25 cellular contexts compared by ENCODE assay signal in the genomic region with DNA sequence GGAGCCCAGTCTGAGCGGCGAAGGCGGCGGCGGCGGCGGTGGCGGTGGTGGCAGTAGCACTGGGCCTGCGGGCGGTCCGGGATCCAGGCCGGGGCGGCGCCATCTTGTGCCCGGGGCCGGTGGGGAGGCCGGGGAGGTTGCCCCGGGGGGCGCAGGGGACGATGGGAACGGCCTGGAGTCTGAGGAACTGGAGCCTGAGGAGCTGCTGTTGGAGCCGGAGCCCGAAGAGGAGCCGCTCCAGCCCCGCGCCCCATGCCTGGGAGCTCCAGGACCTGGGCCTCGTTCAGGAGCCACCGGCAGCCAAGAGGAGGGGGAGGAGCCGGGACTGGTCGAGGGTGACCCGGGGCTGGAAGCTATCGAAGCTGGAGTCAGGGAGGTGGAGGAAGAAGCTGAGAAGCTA. TPM values are rescaled to one million over a fixed set of nuclear protein-coding genes. Genes with fewer than 3 reads are reported as not detected.
DNase-seq lines count a peak whose midpoint lies in the region; ATAC-seq, FAIRE-seq and TF ChIP-seq lines count a peak whose summit lies in the region.
"Had no signal": no experiment of that assay in that cellular context is flagged by ENCODE, and none has a peak within 500 bp of the region (broad histone marks: within the 10 kb centered on the region; RNA-seq: fewer than 3 reads in every experiment).

No MANE protein-coding gene starts in this region.

- no peaks in the 10 kb centered on the region for H3K9me3 ChIP-seq in SK-N-SH
- no peaks in the 10 kb centered on the region for H3K9me3 ChIP-seq in K562 (replicated peaks; ENCODE audit: control insufficient read depth, insufficient read depth, low read depth, low read length)
- H3K9me3 ChIP-seq in testis, result no peaks in the 10 kb centered on the region
- no peaks in the 10 kb centered on the region for H3K9me3 ChIP-seq in gastrocnemius medialis

- H3K4me2 ChIP-seq in SK-N-SH, result no peak overlapping the region
- no peak overlapping the region for H3K4me2 ChIP-seq in K562 (ENCODE audit: insufficient read depth, low read length)
- H3K4me2 ChIP-seq: A549; BLaER1 treated with 17β-estradiol and CSF1 and Interleukin-3, amounts not matched to agents 10 nM and 100 nM had no signal

- no peak for FAIRE-seq in K562 (lab: Jason Lieb, UNC)
- FAIRE-seq: A549, D721Med, G401.6, GM12891, GM18507 had no signal

- peaks cover 67% of the 10 kb centered on the region for H3K36me3 Mint-ChIP-seq in stimulated activated memory B cell treated with anti-CD40 and anti-IgM and Interleukin-4, amounts not matched to agents 10 μg/mL and 1 μg/mL and 100 μg/mL, for 72 hours
- H3K36me3 Mint-ChIP-seq in natural killer cell, result peaks cover 2% of the 10 kb centered on the region

- no peaks in the 10 kb centered on the region for H3F3A ChIP-seq in SK-N-SH (replicated peaks; ENCODE audit: insufficient read depth)

- no peaks in the 10 kb centered on the region for H3K9me2 ChIP-seq in SK-N-SH

- no peaks in the 10 kb centered on the region for H3K4me1 ChIP-seq in SK-N-SH (ENCODE audit: control insufficient read depth in 1 of 2, insufficient read depth in 2 of 2, low read depth in 1 of 2, low read length in 1 of 2)
- no peaks in the 10 kb centered on the region; a peak in 1 of 5 replicates for H3K4me1 ChIP-seq in K562 (replicated peaks in 1 of 2; ENCODE audit: control insufficient read depth in 2 of 2, insufficient read depth in 2 of 2, low read length in 2 of 2)
- no peaks in the 10 kb centered on the region for H3K4me1 ChIP-seq in testis
- H3K4me1 ChIP-seq in gastrocnemius medialis, result no peaks in the 10 kb centered on the region
- H3K4me1 ChIP-seq: A549; BLaER1 treated with 17β-estradiol and CSF1 and Interleukin-3, amounts not matched to agents 10 nM and 100 nM; Caco-2 had no signal

- peaks cover 0 to 42% of the 10 kb centered on the region in 2 experiments for H3K36me3 ChIP-seq in SK-N-SH (replicated peaks in 1 of 2; ENCODE audit: control insufficient read depth in 1 of 2, insufficient read depth in 2 of 2, low read length in 1 of 2)
- peaks cover 52% of the 10 kb centered on the region; the same call in 1 of the 3 replicates for H3K36me3 ChIP-seq in K562 (ENCODE audit: control insufficient read depth, insufficient read depth, low read length)
- no peaks in the 10 kb centered on the region for H3K36me3 ChIP-seq in testis (ENCODE audit: low read depth, missing control alignments)
- peaks cover 0 to 15% of the 10 kb centered on the region in 2 donors for H3K36me3 ChIP-seq in gastrocnemius medialis

- H3K27ac Mint-ChIP-seq in stimulated activated memory B cell treated with anti-CD40 and anti-IgM and Interleukin-4, amounts not matched to agents 10 μg/mL and 1 μg/mL and 100 μg/mL, for 72 hours, result no peak overlapping the region
- no peak overlapping the region for H3K27ac Mint-ChIP-seq in natural killer cell
- H3K27ac Mint-ChIP-seq: B cell; CD4-positive, alpha-beta T cell; CD8-positive, alpha-beta T cell had no signal

- H3K9me1 ChIP-seq in K562 (ENCODE audit: control insufficient read depth, insufficient read depth, low read length), result no peaks in the 10 kb centered on the region

- H3K4me3 ChIP-seq in SK-N-SH (ENCODE audit: low read depth in 2 of 2, low read length in 1 of 2) (no peak overlapping the region), K562 (no peak overlapping the region), testis (peak overlapping the region; percentile 15 to 41), gastrocnemius medialis (no peak overlapping the region)
- H3K4me3 ChIP-seq: A549; BLaER1 treated with 17β-estradiol and CSF1 and Interleukin-3, amounts not matched to agents 10 nM and 100 nM had no signal

- DNase-seq in SK-N-SH (peak; percentile 12), K562 (ENCODE audit: extremely low read depth in 1 of 4, low spot score in 3 of 4) (no peak), testis (peak; percentile 37), natural killer cell (no peak), gastrocnemius medialis (no peak)
- no peak for DNase-seq in stimulated activated CD4-positive, alpha-beta T cell treated with anti-CD3 and anti-CD28 coated beads, Interleukin-4, amount 100 ng/mL, for 24 hours
- DNase-seq: AML-193; Caco-2; Calu3; CD4-positive, alpha-beta T cell; CD8-positive, alpha-beta T cell; DMS79 treated with DMSO at 0.1 percent for 48 hours; GF-D8 had no signal

- TF ChIP-seq POLR2A in K562 (conservative IDR thresholded peaks at IDR 0.05), result no peak
- no peak for TF ChIP-seq POLR2A in testis (IDR thresholded peaks at IDR 0.05)
- TF ChIP-seq POLR2A in gastrocnemius medialis (IDR thresholded peaks at IDR 0.05), result no peak

- H3K4me3 Mint-ChIP-seq in stimulated activated memory B cell treated with anti-CD40 and anti-IgM and Interleukin-4, amounts not matched to agents 10 μg/mL and 1 μg/mL and 100 μg/mL, for 72 hours, result no peak overlapping the region
- no peak overlapping the region for H3K4me3 Mint-ChIP-seq in natural killer cell
- H3K4me3 Mint-ChIP-seq: B cell; CD4-positive, alpha-beta T cell; CD8-positive, alpha-beta T cell had no signal

- CTCF ChIA-PET in SK-N-SH (lab: Yijun Ruan, JAX) (interaction anchor here (1.0 kb wide), 1 partner anchor 15 kb away, joined by 4 read pairs; no protein-coding TSS in a partner anchor), K562 (lab: Yijun Ruan, JAX; ENCODE audit: low intra/inter-chr PET ratio) (no interaction called here)

- H3K9me3 Mint-ChIP-seq in stimulated activated memory B cell treated with anti-CD40 and anti-IgM and Interleukin-4, amounts not matched to agents 10 μg/mL and 1 μg/mL and 100 μg/mL, for 72 hours, result peaks cover 9% of the 10 kb centered on the region
- H3K9me3 Mint-ChIP-seq in natural killer cell, result peaks cover 0 to 5% of the 10 kb centered on the region in 2 donors

- no peak overlapping the region for H3K9ac ChIP-seq in SK-N-SH
- no peak overlapping the region for H3K9ac ChIP-seq in K562 (ENCODE audit: insufficient read depth in 1 of 2, low read depth in 2 of 2, low read length in 2 of 2)
- H3K9ac ChIP-seq: BLaER1 treated with 17β-estradiol and CSF1 and Interleukin-3, amounts not matched to agents 10 nM and 100 nM had no signal

- H3K27ac ChIP-seq in SK-N-SH (ENCODE audit: low read depth in 2 of 2, low read length in 1 of 2) (no peak overlapping the region), K562 (ENCODE audit: extremely low read depth, low read depth, low read length) (no peak overlapping the region), testis (no peak overlapping the region), gastrocnemius medialis (no peak overlapping the region)
- H3K27ac ChIP-seq: 22Rv1; A549; BLaER1 treated with 17β-estradiol and CSF1 and Interleukin-3, amounts not matched to agents 10 nM and 100 nM; C4-2B had no signal

- POLR2A ChIA-PET in SK-N-SH (lab: Yijun Ruan, JAX), result no interaction called here
- POLR2A ChIA-PET in K562 (lab: Yijun Ruan, JAX), result interaction anchor here (0.6 kb wide), 1 partner anchor 141 kb away, joined by 3 read pairs; no protein-coding TSS in a partner anchor

- no peaks in the 10 kb centered on the region for H3K27me3 ChIP-seq in SK-N-SH (ENCODE audit: insufficient read depth)
- no peaks in the 10 kb centered on the region for H3K27me3 ChIP-seq in K562 (ENCODE audit: control insufficient read depth in 2 of 2, insufficient read depth in 2 of 2, low read length in 2 of 2)
- H3K27me3 ChIP-seq in testis, result no peaks in the 10 kb centered on the region
- H3K27me3 ChIP-seq in gastrocnemius medialis, result no peaks in the 10 kb centered on the region
- H3K27me3 ChIP-seq: BLaER1 treated with 17β-estradiol and CSF1 and Interleukin-3, amounts not matched to agents 10 nM and 100 nM had no signal

- H3K27me3 Mint-ChIP-seq in stimulated activated memory B cell treated with anti-CD40 and anti-IgM and Interleukin-4, amounts not matched to agents 10 μg/mL and 1 μg/mL and 100 μg/mL, for 72 hours, result no peaks in the 10 kb centered on the region
- no peaks in the 10 kb centered on the region for H3K27me3 Mint-ChIP-seq in natural killer cell (ENCODE audit: low read depth in 2 of 2)
- H3K27me3 Mint-ChIP-seq: B cell; CD4-positive, alpha-beta T cell had no signal

- H4K20me1 ChIP-seq in SK-N-SH (ENCODE audit: insufficient read depth) (no peaks in the 10 kb centered on the region), K562 (replicated peaks; ENCODE audit: control insufficient read depth, insufficient read depth, low read length) (no peaks in the 10 kb centered on the region)
- H4K20me1 ChIP-seq: BLaER1 treated with 17β-estradiol and CSF1 and Interleukin-3, amounts not matched to agents 10 nM and 100 nM had no signal

- intact Hi-C loops in K562 (cut with micrococcal nuclease) (no loop called here), testis (cut with DNase I; ENCODE audit: low total_unique reads) (no loop called here), natural killer cell (cut with micrococcal nuclease) (no loop called here), gastrocnemius medialis (cut with DNase I; ENCODE audit: low total_unique reads) (no loop called here)

- no TSS peak for BruUV-seq in K562 (replicated peaks; lab: Mats Ljungman, UMichigan)

- no peaks in the 10 kb centered on the region for H3K4me1 Mint-ChIP-seq in stimulated activated memory B cell treated with anti-CD40 and anti-IgM and Interleukin-4, amounts not matched to agents 10 μg/mL and 1 μg/mL and 100 μg/mL, for 72 hours
- peaks cover 4% of the 10 kb centered on the region in 2 donors for H3K4me1 Mint-ChIP-seq in natural killer cell
- H3K4me1 Mint-ChIP-seq: B cell had no signal

- H3K79me2 ChIP-seq in SK-N-SH (ENCODE audit: insufficient read depth) (no peaks in the 10 kb centered on the region), K562 (ENCODE audit: control insufficient read depth, insufficient read depth, low read length) (no peaks in the 10 kb centered on the region)

- no peak for ATAC-seq in SK-N-SH treated with all-trans-retinoic acid at 6 μM for 48 hours
- no peak for ATAC-seq in K562
- ATAC-seq in stimulated activated memory B cell treated with anti-CD40 and anti-IgM and Interleukin-4, amounts not matched to agents 10 μg/mL and 1 μg/mL and 100 μg/mL, for 72 hours, result peak; percentile 41
- no peak for ATAC-seq in natural killer cell
- no peak for ATAC-seq in gastrocnemius medialis
- ATAC-seq: A549; CD8-positive, alpha-beta T cell had no signal

- 94% methylated on average over 27 of the region's 32 CpGs for WGBS in SK-N-SH (ENCODE audit: low lambda C conversion rate)
- WGBS in K562 (ENCODE audit: insufficient coverage, low coverage, missing lambda C conversion rate), result 100% methylated on average over 4 of the region's 32 CpGs
- 61 to 89% methylated on average over 25 to 32 of the region's 32 CpGs for WGBS in testis, 2 donors

- H2AFZ ChIP-seq in SK-N-SH (ENCODE audit: low read depth) (no peak overlapping the region), K562 (ENCODE audit: low read depth, low read length) (no peak overlapping the region)

- TF ChIP-seq RAD21 in SK-N-SH (IDR thresholded peaks at IDR 0.05; ENCODE audit: low read length) (no peak), K562 (CRISPR knock-in tag; conservative IDR thresholded peaks at IDR 0.05 in 1 of 2, IDR thresholded peaks at IDR 0.05 in 1 of 2) (no peak)

- no peak for TF ChIP-seq EP300 in SK-N-SH (IDR thresholded peaks at IDR 0.05; ENCODE audit: borderline replicate concordance in 1 of 2, low read depth in 1 of 2, low read length in 1 of 2)
- no peak for TF ChIP-seq EP300 in K562 (IDR thresholded peaks at IDR 0.05; ENCODE audit: low read length)

- no peak for TF ChIP-seq CTCF in SK-N-SH (IDR thresholded peaks at IDR 0.05)
- TF ChIP-seq CTCF in K562 (IDR thresholded peaks at IDR 0.05 in 2 of 3, conservative IDR thresholded peaks at IDR 0.05 in 1 of 3; ENCODE audit: insufficient read depth in 2 of 3, low read depth in 1 of 3, low read length in 3 of 3), result no peak
- no peak for TF ChIP-seq CTCF in testis (IDR thresholded peaks at IDR 0.05)
- TF ChIP-seq CTCF in natural killer cell (IDR thresholded peaks at IDR 0.05), result no peak
- no peak for TF ChIP-seq CTCF in gastrocnemius medialis (IDR thresholded peaks at IDR 0.05 in 4 of 5, conservative IDR thresholded peaks at IDR 0.05 in 1 of 5)

- in situ Hi-C loops in K562 (cut with MboI) (no loop called here), gastrocnemius medialis (cut with MboI; ENCODE audit: low sequenced_read_pairs in 4 of 4) (no loop called here)

RNA-seq across cellular contexts. Expression of gene ZNF28, which starts 11.6 kb away (rescaled TPM):
- polyA plus RNA-seq in SK-N-SH (2012; rRNA removed) (4.8 and 6.5 TPM in 2 replicates), K562 (2011; rRNA removed) (21.5 and 33.0 TPM in 2 replicates), K562 (2014; fragmentation: Illumina TruSeq; extraction: Trizol) (18.9 and 35.2 TPM in 2 replicates), K562 (2014; fragmentation: Nextera tagmentation; extraction: Ambion mirVana) (10 to 100 TPM; 25.5 to 38.5 TPM), K562 (2014; rRNA removed) (10.4 and 25.7 TPM in 2 replicates), testis (ENCODE audit: insufficient read depth, low read depth, low replicate concordance) (8.8 TPM)
- polyA plus RNA-seq in SK-N-SH (2012; cell fraction: cytosol; rRNA removed), result 5.8 and 6.8 TPM in 2 replicates
- 1.9 and 4.2 TPM in 2 replicates for polyA plus RNA-seq in SK-N-SH (2012; cell fraction: nucleus; rRNA removed)
- total RNA-seq in K562 (2011; cell fraction: chromatin; rRNA removed; ENCODE audit: low replicate concordance), result 17.5 and 39.2 TPM in 2 replicates
- 13.2 and 15.7 TPM in 2 replicates for total RNA-seq in K562 (2011; cell fraction: nucleolus; rRNA removed)
- total RNA-seq in K562 (2011; cell fraction: nucleoplasm; rRNA removed), result 18.8 and 20.6 TPM in 2 replicates
- total RNA-seq in K562 (2014; rRNA removed) (18.7 and 19.4 TPM in 2 replicates), K562 (2014; rRNA removed; fragmentation: Illumina TruSeq; extraction: Trizol) (35.9 and 39.0 TPM in 2 replicates), K562 (2015; rRNA removed; fragmentation: Illumina TruSeq; extraction: Trizol) (31.5 and 31.6 TPM in 2 replicates), K562 (2021) (18.9 and 23.7 TPM in 2 replicates), testis (10 to 100 TPM; 12.2 to 17.5 TPM), natural killer cell (10 to 100 TPM; 14.9 to 30.4 (median 17.6) TPM), gastrocnemius medialis (1 to 10 TPM; 1.0 to 7.6 (median 3.2) TPM)
- 6.9 and 10.7 TPM in 2 replicates for polyA plus RNA-seq in K562 (2011; cell fraction: cytosol; rRNA removed)
- polyA plus RNA-seq in K562 (2011; cell fraction: nucleus; rRNA removed), result 11.0 and 12.4 TPM in 2 replicates
- polyA plus RNA-seq in K562 (2012), result 10.6 and 22.1 TPM in 2 replicates
- 48.3 and 54.2 TPM in 2 replicates for polyA minus RNA-seq in K562 (2011; rRNA and poly(A)+ RNA removed)
- polyA minus RNA-seq in K562 (2011; cell fraction: cytosol; rRNA and poly(A)+ RNA removed), result 7.9 and 19.1 TPM in 2 replicates
- polyA minus RNA-seq in K562 (2011; cell fraction: nucleus; rRNA and poly(A)+ RNA removed), result 7.5 and 13.3 TPM in 2 replicates

RNA-seq across cellular contexts. Expression of gene ZNF600, which starts 23.2 kb away (rescaled TPM):
- 9.9 and 12.3 TPM in 2 replicates for polyA plus RNA-seq in SK-N-SH (2012; rRNA removed)
- 3.6 and 3.7 TPM in 2 replicates for polyA plus RNA-seq in SK-N-SH (2012; cell fraction: cytosol; rRNA removed)
- 68.4 and 69.9 TPM in 2 replicates for polyA plus RNA-seq in SK-N-SH (2012; cell fraction: nucleus; rRNA removed)
- 28.3 and 45.7 TPM in 2 replicates for total RNA-seq in K562 (2011; cell fraction: chromatin; rRNA removed; ENCODE audit: low replicate concordance)
- total RNA-seq in K562 (2011; cell fraction: nucleolus; rRNA removed), result 21.7 and 30.5 TPM in 2 replicates
- total RNA-seq in K562 (2011; cell fraction: nucleoplasm; rRNA removed), result 24.0 and 26.4 TPM in 2 replicates
- 4.6 and 5.7 TPM in 2 replicates for total RNA-seq in K562 (2014; rRNA removed)
- total RNA-seq in K562 (2014; rRNA removed; fragmentation: Illumina TruSeq; extraction: Trizol), result 16.7 and 18.3 TPM in 2 replicates
- total RNA-seq in K562 (2015; rRNA removed; fragmentation: Illumina TruSeq; extraction: Trizol), result 17.6 and 18.9 TPM in 2 replicates
- 12.1 and 14.8 TPM in 2 replicates for total RNA-seq in K562 (2021)
- 15.9 and 21.5 TPM in 2 replicates for polyA plus RNA-seq in K562 (2011; rRNA removed)
- polyA plus RNA-seq in K562 (2011; cell fraction: cytosol; rRNA removed), result 8.4 and 12.5 TPM in 2 replicates
- 41.2 and 53.1 TPM in 2 replicates for polyA plus RNA-seq in K562 (2011; cell fraction: nucleus; rRNA removed)
- 8.3 and 10.3 TPM in 2 replicates for polyA plus RNA-seq in K562 (2012)
- polyA plus RNA-seq in K562 (2014; fragmentation: Illumina TruSeq; extraction: Trizol), result 17.1 and 21.4 TPM in 2 replicates
- polyA plus RNA-seq in K562 (2014; fragmentation: Nextera tagmentation; extraction: Ambion mirVana), result 10 to 100 TPM; 14.9 to 18.0 TPM
- 11.6 and 14.8 TPM in 2 replicates for polyA plus RNA-seq in K562 (2014; rRNA removed)
- 23.8 and 24.2 TPM in 2 replicates for polyA minus RNA-seq in K562 (2011; rRNA and poly(A)+ RNA removed)
- 12.4 and 15.4 TPM in 2 replicates for polyA minus RNA-seq in K562 (2011; cell fraction: cytosol; rRNA and poly(A)+ RNA removed)
- 22.3 and 32.9 TPM in 2 replicates for polyA minus RNA-seq in K562 (2011; cell fraction: nucleus; rRNA and poly(A)+ RNA removed)
- total RNA-seq in testis, result 1 to 10 TPM; 5.2 to 6.9 TPM
- 2.7 TPM for polyA plus RNA-seq in testis (ENCODE audit: insufficient read depth, low read depth, low replicate concordance)
- total RNA-seq in natural killer cell, result 100 to 1,000 TPM in 1 of 3 donors, 10 to 100 TPM in 2; 28.8 to 157 (median 73.1) TPM
- 1 to 10 TPM in 2 of 4 donors, under 1 TPM in 2; 0.72 to 3.7 (median 1.1) TPM for total RNA-seq in gastrocnemius medialis
- total RNA-seq: A172 had no signal

RNA-seq across cellular contexts. Expression of gene ZNF468, which starts 47.6 kb away (rescaled TPM):
- 7.8 and 11.2 TPM in 2 replicates for polyA plus RNA-seq in SK-N-SH (2012; rRNA removed)
- 10.5 and 11.3 TPM in 2 replicates for polyA plus RNA-seq in SK-N-SH (2012; cell fraction: cytosol; rRNA removed)
- polyA plus RNA-seq in SK-N-SH (2012; cell fraction: nucleus; rRNA removed), result 8.9 and 16.7 TPM in 2 replicates
- 37.7 and 82.3 TPM in 2 replicates for total RNA-seq in K562 (2011; cell fraction: chromatin; rRNA removed; ENCODE audit: low replicate concordance)
- 28.5 and 32.5 TPM in 2 replicates for total RNA-seq in K562 (2011; cell fraction: nucleolus; rRNA removed)
- 39.1 and 44.0 TPM in 2 replicates for total RNA-seq in K562 (2011; cell fraction: nucleoplasm; rRNA removed)
- total RNA-seq in K562 (2014; rRNA removed), result 17.4 and 18.9 TPM in 2 replicates
- 32.7 and 36.9 TPM in 2 replicates for total RNA-seq in K562 (2014; rRNA removed; fragmentation: Illumina TruSeq; extraction: Trizol)
- 27.3 and 28.2 TPM in 2 replicates for total RNA-seq in K562 (2015; rRNA removed; fragmentation: Illumina TruSeq; extraction: Trizol)
- total RNA-seq in K562 (2021), result 18.9 and 20.7 TPM in 2 replicates
- 29.0 and 36.2 TPM in 2 replicates for polyA plus RNA-seq in K562 (2011; rRNA removed)
- 10.8 and 18.3 TPM in 2 replicates for polyA plus RNA-seq in K562 (2011; cell fraction: cytosol; rRNA removed)
- 18.5 and 19.6 TPM in 2 replicates for polyA plus RNA-seq in K562 (2011; cell fraction: nucleus; rRNA removed)
- polyA plus RNA-seq in K562 (2012), result 13.2 and 13.4 TPM in 2 replicates
- 21.1 and 23.2 TPM in 2 replicates for polyA plus RNA-seq in K562 (2014; fragmentation: Illumina TruSeq; extraction: Trizol)
- 10 to 100 TPM; 17.9 to 24.0 TPM for polyA plus RNA-seq in K562 (2014; fragmentation: Nextera tagmentation; extraction: Ambion mirVana)
- 15.9 and 17.5 TPM in 2 replicates for polyA plus RNA-seq in K562 (2014; rRNA removed)
- polyA minus RNA-seq in K562 (2011; rRNA and poly(A)+ RNA removed), result 46.2 and 47.4 TPM in 2 replicates
- polyA minus RNA-seq in K562 (2011; cell fraction: cytosol; rRNA and poly(A)+ RNA removed), result 10.2 and 17.8 TPM in 2 replicates
- polyA minus RNA-seq in K562 (2011; cell fraction: nucleus; rRNA and poly(A)+ RNA removed), result 11.3 and 16.6 TPM in 2 replicates
- total RNA-seq in testis, result 10 to 100 TPM; 13.5 to 21.7 TPM
- 10.6 TPM for polyA plus RNA-seq in testis (ENCODE audit: insufficient read depth, low read depth, low replicate concordance)
- 10 to 100 TPM; 20.1 to 25.4 (median 24.1) TPM for total RNA-seq in natural killer cell
- total RNA-seq in gastrocnemius medialis, result 1 to 10 TPM; 2.6 to 5.9 (median 3.5) TPM

Comparison
In these comparisons a context has a peak if more than half of its experiments do, and no peak if none do; other contexts are left out.
1. DNase-seq: peak in SK-N-SH (single experiment) and testis (single experiment); none in K562 (0 of 4), natural killer cell (single experiment), gastrocnemius medialis (0 of 2) and stimulated activated CD4-positive, alpha-beta T cell treated with anti-CD3 and anti-CD28 coated beads, Interleukin-4, amount 100 ng/mL, for 24 hours (single experiment).
2. H3K4me3 ChIP-seq: peak in testis (2 of 2); none in SK-N-SH (0 of 2), K562 (single experiment) and gastrocnemius medialis (0 of 4).